Comparison of ENCODE assay signal across 14 cellular contexts in genomic region chr12:131864469-131864868, GRCh38. TPM values are rescaled to one million over a fixed set of nuclear protein-coding genes. Genes with fewer than 3 reads are reported as not detected.
DNase-seq lines count a peak whose midpoint lies in the region; ATAC-seq, FAIRE-seq and TF ChIP-seq lines count a peak whose summit lies in the region.
"Had no signal": no experiment of that assay in that cellular context is flagged by ENCODE, and none has a peak within 500 bp of the region (broad histone marks: within the 10 kb centered on the region; RNA-seq: fewer than 3 reads in every experiment).

No MANE protein-coding gene starts in this region.

- H3F3A ChIP-seq in smooth muscle cell (ENCODE audit: low read depth): peaks cover 6% of the 10 kb centered on the region

- H3K4me3 Mint-ChIP-seq in chondrocyte (ENCODE audit: unreplicated experiment) (no peak overlapping the region), T-helper 17 cell (no peak overlapping the region), mesothelial cell of epicardium (no peak overlapping the region)
- H3K4me3 Mint-ChIP-seq: B cell; CD4-positive, alpha-beta T cell had no signal

- no peak overlapping the region for H2AFZ ChIP-seq in smooth muscle cell (ENCODE audit: low read depth)

- H3K4me1 Mint-ChIP-seq in chondrocyte (ENCODE audit: low read depth): peaks cover 38% of the 10 kb centered on the region
- H3K4me1 Mint-ChIP-seq in T-helper 17 cell: peaks cover 12% of the 10 kb centered on the region
- peaks cover 24% of the 10 kb centered on the region for H3K4me1 Mint-ChIP-seq in mesothelial cell of epicardium
- H3K4me1 Mint-ChIP-seq: B cell had no signal

- no peak for TF ChIP-seq POLR2A in A549 (IDR thresholded peaks at IDR 0.05; ENCODE audit: low read length)

- no peaks in the 10 kb centered on the region for H3K9me3 ChIP-seq in A549
- no peaks in the 10 kb centered on the region for H3K9me3 ChIP-seq in NT2/D1 (ENCODE audit: insufficient read depth, low read length)
- H3K9me3 ChIP-seq in smooth muscle cell (replicated peaks; ENCODE audit: low read depth): no peaks in the 10 kb centered on the region
- H3K9me3 ChIP-seq in T-helper 17 cell (ENCODE audit: control insufficient read depth, low read length, poor library complexity, severe bottlenecking): no peaks in the 10 kb centered on the region

- ATAC-seq in A549 (no peak), T-helper 17 cell (no peak), HG02623 (IDR thresholded peaks at IDR 0.05; ENCODE audit: unreplicated experiment) (no peak)
- ATAC-seq: GM12878 had no signal

- H3K4me3 ChIP-seq in A549 (no peak overlapping the region), NT2/D1 (ENCODE audit: insufficient read length, low read depth) (no peak overlapping the region), smooth muscle cell (no peak overlapping the region)
- H3K4me3 ChIP-seq: GM12878 had no signal

- H3K27me3 ChIP-seq in NT2/D1 (ENCODE audit: insufficient read depth, insufficient read length) (no peaks in the 10 kb centered on the region), smooth muscle cell (ENCODE audit: low read depth) (no peaks in the 10 kb centered on the region)

- H3K27ac Mint-ChIP-seq in chondrocyte (ENCODE audit: unreplicated experiment) (peak overlapping the region; percentile 17), T-helper 17 cell (no peak overlapping the region), mesothelial cell of epicardium (no peak overlapping the region)
- H3K27ac Mint-ChIP-seq: B cell; CD4-positive, alpha-beta T cell had no signal

- POLR2A ChIA-PET in A549 (lab: Yijun Ruan, JAX): interaction anchor here (0.7 to 1.6 kb wide), 4 partner anchors 32 to 85 kb away, joined by 4 to 6 read pairs (median 4); partner anchors contain the start of gene EP400

- no peak for TF ChIP-seq RAD21 in A549 (conservative IDR thresholded peaks at IDR 0.05 in 1 of 2, IDR thresholded peaks at IDR 0.05 in 1 of 2)

- H3K4me1 ChIP-seq in A549: peaks cover 63% of the 10 kb centered on the region
- H3K4me1 ChIP-seq in NT2/D1 (ENCODE audit: insufficient read depth, insufficient read length): peaks cover 34% of the 10 kb centered on the region
- H3K4me1 ChIP-seq in smooth muscle cell (ENCODE audit: low read depth): peaks cover 14% of the 10 kb centered on the region

- H3K9ac ChIP-seq in NT2/D1 (ENCODE audit: insufficient read length, low read depth) (peak overlapping the region; percentile 13), smooth muscle cell (ENCODE audit: low read depth) (no peak overlapping the region)

- H3K27me3 Mint-ChIP-seq in chondrocyte (ENCODE audit: low read depth) (no peaks in the 10 kb centered on the region), T-helper 17 cell (no peaks in the 10 kb centered on the region), mesothelial cell of epicardium (ENCODE audit: low read depth) (peaks cover 2% of the 10 kb centered on the region)
- H3K27me3 Mint-ChIP-seq: CD4-positive, alpha-beta T cell had no signal

- no peaks in the 10 kb centered on the region for H4K20me1 ChIP-seq in smooth muscle cell (ENCODE audit: low read depth)

- H3K4me2 ChIP-seq in A549 (peak overlapping the region; percentile 62), smooth muscle cell (no peak overlapping the region)

- no peak for FAIRE-seq in A549 (lab: Jason Lieb, UNC)
- FAIRE-seq: GM12878, GM19239 had no signal

- TF ChIP-seq CTCF in A549 (IDR thresholded peaks at IDR 0.05): no peak
- no peak for TF ChIP-seq CTCF in chondrocyte (IDR thresholded peaks at IDR 0.05)
- no peak for TF ChIP-seq CTCF in smooth muscle cell (IDR thresholded peaks at IDR 0.05; ENCODE audit: borderline replicate concordance, insufficient read depth, poor library complexity, severe bottlenecking)
- TF ChIP-seq CTCF in mesothelial cell of epicardium (IDR thresholded peaks at IDR 0.05; ENCODE audit: unreplicated experiment): no peak

- TF ChIP-seq EP300 in A549 (IDR thresholded peaks at IDR 0.05): no peak

- H3K27ac ChIP-seq in A549 (peak overlapping the region; percentile 96), smooth muscle cell (ENCODE audit: low read depth) (peak overlapping the region; percentile 55)

- no peak for DNase-seq in A549 (ENCODE audit: low read depth in 1 of 2, low spot score in 1 of 2)
- no peak for DNase-seq in NT2/D1 (ENCODE audit: low read depth, low spot score)
- DNase-seq in chondrocyte (ENCODE audit: low spot score): no peak
- DNase-seq in smooth muscle cell (lab: John Stamatoyannopoulos, UW; ENCODE audit: unreplicated experiment): no peak
- DNase-seq in T-helper 17 cell: no peak
- DNase-seq in GOT3 (lab: John Stamatoyannopoulos, UW): no peak
- DNase-seq in mesothelial cell of epicardium (ENCODE audit: low spot score in 2 of 2, unreplicated experiment in 2 of 2): no peak
- DNase-seq: C1 segment of cervical spinal cord; CD4-positive, alpha-beta T cell had no signal

- no peaks in the 10 kb centered on the region for H3K36me3 ChIP-seq in NT2/D1 (ENCODE audit: insufficient read depth, insufficient read length, low read length)
- no peaks in the 10 kb centered on the region for H3K36me3 ChIP-seq in smooth muscle cell (ENCODE audit: low read depth)

- H3K9me3 Mint-ChIP-seq in chondrocyte (ENCODE audit: low read depth) (no peaks in the 10 kb centered on the region), mesothelial cell of epicardium (no peaks in the 10 kb centered on the region)
- H3K9me3 Mint-ChIP-seq: CD4-positive, alpha-beta T cell had no signal

- 85% methylated on average over 8 of the region's 8 CpGs for WGBS in A549 (ENCODE audit: missing lambda C conversion rate)
- 83% methylated on average over 8 of the region's 8 CpGs for WGBS in smooth muscle cell (ENCODE audit: low lambda C conversion rate)

- H3K79me2 ChIP-seq in smooth muscle cell (ENCODE audit: low read depth): no peaks in the 10 kb centered on the region

- CTCF ChIA-PET in A549 (lab: Yijun Ruan, JAX): interaction anchor here (1.0 to 3.2 kb wide), 3 partner anchors 14 to 53 kb away, joined by 3 to 17 read pairs (median 4); no protein-coding TSS in a partner anchor

- H3K36me3 Mint-ChIP-seq in chondrocyte (ENCODE audit: low read depth): no peaks in the 10 kb centered on the region
- no peaks in the 10 kb centered on the region for H3K36me3 Mint-ChIP-seq in T-helper 17 cell (ENCODE audit: low read depth)
- H3K36me3 Mint-ChIP-seq in mesothelial cell of epicardium: no peaks in the 10 kb centered on the region

TF ChIP-seq in A549, 52 proteins besides CTCF, POLR2A, EP300 and RAD21 (continues in another document):
- TF ChIP-seq BHLHE40 (IDR thresholded peaks at IDR 0.05; ENCODE audit: low read depth, low read length): no peak
- no peak for TF ChIP-seq TP53 (CRISPR knock-in tag; IDR thresholded peaks at IDR 0.05)
- no peak for TF ChIP-seq ZC3H11A (IDR thresholded peaks at IDR 0.05)
- no peak for TF ChIP-seq HOXA7 (CRISPR knock-in tag; IDR thresholded peaks at IDR 0.05)
- no peak for TF ChIP-seq FOSB (CRISPR knock-in tag; IDR thresholded peaks at IDR 0.05)
- TF ChIP-seq, protein P1, sequence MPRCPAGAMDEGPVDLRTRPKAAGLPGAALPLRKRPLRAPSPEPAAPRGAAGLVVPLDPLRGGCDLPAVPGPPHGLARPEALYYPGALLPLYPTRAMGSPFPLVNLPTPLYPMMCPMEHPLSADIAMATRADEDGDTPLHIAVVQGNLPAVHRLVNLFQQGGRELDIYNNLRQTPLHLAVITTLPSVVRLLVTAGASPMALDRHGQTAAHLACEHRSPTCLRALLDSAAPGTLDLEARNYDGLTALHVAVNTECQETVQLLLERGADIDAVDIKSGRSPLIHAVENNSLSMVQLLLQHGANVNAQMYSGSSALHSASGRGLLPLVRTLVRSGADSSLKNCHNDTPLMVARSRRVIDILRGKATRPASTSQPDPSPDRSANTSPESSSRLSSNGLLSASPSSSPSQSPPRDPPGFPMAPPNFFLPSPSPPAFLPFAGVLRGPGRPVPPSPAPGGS (IDR thresholded peaks at IDR 0.05): no peak
- no peak for TF ChIP-seq ESRRA (IDR thresholded peaks at IDR 0.05; ENCODE audit: borderline replicate concordance, low read length)
- no peak for TF ChIP-seq SREBF2 (IDR thresholded peaks at IDR 0.05)
- TF ChIP-seq, protein P2, sequence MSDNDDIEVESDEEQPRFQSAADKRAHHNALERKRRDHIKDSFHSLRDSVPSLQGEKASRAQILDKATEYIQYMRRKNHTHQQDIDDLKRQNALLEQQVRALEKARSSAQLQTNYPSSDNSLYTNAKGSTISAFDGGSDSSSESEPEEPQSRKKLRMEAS (IDR thresholded peaks at IDR 0.05): no peak
- TF ChIP-seq CBX2 (IDR thresholded peaks at IDR 0.05; ENCODE audit: borderline replicate concordance, low read depth): no peak
- TF ChIP-seq PBX3 (IDR thresholded peaks at IDR 0.05): no peak
- no peak for TF ChIP-seq MAFK (IDR thresholded peaks at IDR 0.05; ENCODE audit: partially characterized antibody)

RNA-seq across cellular contexts. Expression of gene ULK1, which starts 30.0 kb away (rescaled TPM):
- 15.1 and 18.4 TPM in 2 replicates for polyA plus RNA-seq in A549 (2011; rRNA removed)
- polyA plus RNA-seq in A549 (2012; cell fraction: cytosol; rRNA removed): 43.7 and 65.4 TPM in 2 replicates
- polyA plus RNA-seq in A549 (2012; cell fraction: nucleus; rRNA removed): 271 and 363 TPM in 2 replicates
- polyA plus RNA-seq in A549 (2017; fragmentation: RNase III; extraction: RNeasy Plus Mini Kit Qiagen cat#74134 plus additional on column Dnase treatment): 37.7 to 49.2 TPM (median 46.2 TPM) in 3 replicates
- polyA minus RNA-seq in A549 (2011; rRNA and poly(A)+ RNA removed): 13.4 and 13.5 TPM in 2 replicates
- total RNA-seq in chondrocyte: 54.2 to 65.7 TPM (median 56.1 TPM) in 3 replicates
- 8.1 and 10.5 TPM in 2 replicates for total RNA-seq in smooth muscle cell
- polyA plus RNA-seq in smooth muscle cell: 8.5 and 19.9 TPM in 2 replicates
- total RNA-seq in T-helper 17 cell: 10 to 100 TPM; 91.9 to 97.2 TPM
- total RNA-seq in mesothelial cell of epicardium: 88.8 to 104 TPM (median 93.0 TPM) in 3 replicates

RNA-seq across cellular contexts. Expression of gene MMP17, which starts 36.3 kb away (rescaled TPM):
- 6.2 and 9.1 TPM in 2 replicates for polyA plus RNA-seq in A549 (2011; rRNA removed)
- 19.6 and 30.3 TPM in 2 replicates for polyA plus RNA-seq in A549 (2012; cell fraction: cytosol; rRNA removed)
- polyA plus RNA-seq in A549 (2012; cell fraction: nucleus; rRNA removed): 44.1 and 63.4 TPM in 2 replicates
- 7.2 to 8.7 TPM (median 7.9 TPM) in 3 replicates for polyA plus RNA-seq in A549 (2017; fragmentation: RNase III; extraction: RNeasy Plus Mini Kit Qiagen cat#74134 plus additional on column Dnase treatment)
- 3.6 and 3.7 TPM in 2 replicates for polyA minus RNA-seq in A549 (2011; rRNA and poly(A)+ RNA removed)
- 1.3 to 2.4 TPM (median 1.3 TPM) in 3 replicates for total RNA-seq in chondrocyte
- total RNA-seq in smooth muscle cell: 0.81 and 1.6 TPM in 2 replicates
- 1.3 and 4.3 TPM in 2 replicates for polyA plus RNA-seq in smooth muscle cell
- total RNA-seq in T-helper 17 cell: 1 to 10 TPM in 1 of 2 donors, not detected in 1; 2.5 TPM
- 1.8 to 2.0 TPM (median 1.9 TPM) in 3 replicates for total RNA-seq in mesothelial cell of epicardium
- total RNA-seq: HT-29 had no signal
